In genomic region chr20:50470249-50470858, GRCh38 we compare ENCODE assay signal across 19 cellular contexts. TPM values are rescaled to one million over a fixed set of nuclear protein-coding genes. Genes with fewer than 3 reads are reported as not detected.
DNase-seq lines count a peak whose midpoint lies in the region; ATAC-seq, FAIRE-seq and TF ChIP-seq lines count a peak whose summit lies in the region.
"Had no signal": no experiment of that assay in that cellular context is flagged by ENCODE, and none has a peak within 500 bp of the region (broad histone marks: within the 10 kb centered on the region; RNA-seq: fewer than 3 reads in every experiment).

No MANE protein-coding gene starts in this region.

- no peak overlapping the region for H3K9ac ChIP-seq in HepG2 (ENCODE audit: insufficient read depth, low read depth, low read length)

- no peak for TF ChIP-seq RAD21 in A549 (conservative IDR thresholded peaks at IDR 0.05 in 1 of 2, IDR thresholded peaks at IDR 0.05 in 1 of 2)
- TF ChIP-seq RAD21 in HepG2 (CRISPR knock-in tag; IDR thresholded peaks at IDR 0.05) = no peak

- POLR2A ChIA-PET in A549 (lab: Yijun Ruan, JAX) (no interaction called here), HepG2 (lab: Yijun Ruan, JAX) (interaction anchor here (1.1 to 2.0 kb wide), 6 partner anchors 8 to 317 kb away, joined by 3 to 19 read pairs (median 4); partner anchors contain the start of genes CEBPB and PEDS1)

- H3K4me3 ChIP-seq in A549 (no peak overlapping the region), brain microvascular endothelial cell (ENCODE audit: low read depth, low read length) (no peak overlapping the region), HepG2 (replicated peaks in 1 of 3; ENCODE audit: insufficient read depth in 1 of 3, low read depth in 2 of 3, low read length in 3 of 3) (no peak overlapping the region)
- H3K4me3 ChIP-seq: Peyer's patch had no signal

- ATAC-seq in A549 = no peak
- peak; percentile 42 for ATAC-seq in HepG2

- TF ChIP-seq EP300 in A549 (IDR thresholded peaks at IDR 0.05) (no peak), HepG2 (IDR thresholded peaks at IDR 0.05; ENCODE audit: low read depth in 2 of 2, low read length in 2 of 2) (no peak), HepG2 (CRISPR knock-in tag; IDR thresholded peaks at IDR 0.05; ENCODE audit: borderline replicate concordance) (no peak)

- in situ Hi-C loops in brain microvascular endothelial cell (cut with HindIII; ENCODE audit: low pct_ligation_motif_present, low sequenced_read_pairs) = no loop called here
- in situ Hi-C loops in HepG2 (cut with HindIII; ENCODE audit: extremely low pct_ligation_motif_present, low pct_unique_long_range_greater_than_20kb) = no loop called here

- intact Hi-C loops in HepG2 (cut with micrococcal nuclease; ENCODE audit: unreplicated experiment) = no loop called here

- peak overlapping the region; percentile 7 to 36; a peak in 2 of 6 replicates for H3K27ac ChIP-seq in A549
- H3K27ac ChIP-seq in brain microvascular endothelial cell = no peak overlapping the region
- H3K27ac ChIP-seq in HepG2 (ENCODE audit: extremely low read length, insufficient read depth, low read length) = no peak overlapping the region
- H3K27ac ChIP-seq: neutrophil had no signal

- CTCF ChIA-PET in A549 (lab: Yijun Ruan, JAX) (interaction anchor here (0.8 to 16.2 kb wide), 9 partner anchors 9 to 317 kb away, joined by 3 to 322 read pairs (median 4); partner anchors contain the start of genes CEBPB and PEDS1), HepG2 (lab: Yijun Ruan, JAX; ENCODE audit: low intra/inter-chr PET ratio, low total read pairs) (interaction anchor here (0.7 kb wide), 1 partner anchor 370 kb away, joined by 3 read pairs; no protein-coding TSS in a partner anchor)

- 73% methylated on average over 4 of the region's 4 CpGs for WGBS in A549 (ENCODE audit: missing lambda C conversion rate)
- 12% methylated on average over 4 of the region's 4 CpGs for WGBS in HepG2 (ENCODE audit: low lambda C conversion rate)

- no TSS peak for BruUV-seq in HepG2 (replicated peaks; lab: Mats Ljungman, UMichigan)

- H3K9me3 ChIP-seq in A549 (no peaks in the 10 kb centered on the region), HepG2 (ENCODE audit: low read length) (no peaks in the 10 kb centered on the region)
- H3K9me3 ChIP-seq: neutrophil, Peyer's patch had no signal

- no peak for TF ChIP-seq POLR2A in A549 (IDR thresholded peaks at IDR 0.05; ENCODE audit: low read length)
- TF ChIP-seq POLR2A in HepG2 (IDR thresholded peaks at IDR 0.05; ENCODE audit: insufficient read depth in 1 of 2, low read depth in 2 of 2, low read length in 2 of 2) = no peak

- H3K36me3 ChIP-seq in brain microvascular endothelial cell (replicated peaks) = no peaks in the 10 kb centered on the region
- no peaks in the 10 kb centered on the region for H3K36me3 ChIP-seq in HepG2 (replicated peaks in 1 of 2; ENCODE audit: control insufficient read depth in 1 of 2, insufficient read depth in 2 of 2, low read length in 2 of 2)
- H3K36me3 ChIP-seq: neutrophil, Peyer's patch had no signal

- H4K20me1 ChIP-seq in HepG2 (ENCODE audit: insufficient read depth, low read length) = no peaks in the 10 kb centered on the region

- H3K4me2 ChIP-seq in A549 = no peak overlapping the region
- peak overlapping the region; percentile 9; the same call in 1 of the 2 replicates for H3K4me2 ChIP-seq in HepG2 (ENCODE audit: low read depth, low read length)

- H3K79me2 ChIP-seq in HepG2 (ENCODE audit: insufficient read depth, low read length) = no peaks in the 10 kb centered on the region

- DNase-seq in A549 (ENCODE audit: low read depth in 1 of 2, low spot score in 1 of 2) (no peak), HTR-8/SVneo (ENCODE audit: insufficient read length, low spot score) (no peak), brain microvascular endothelial cell (peak; percentile 48), HepG2 (ENCODE audit: low spot score) (no peak), nucleus accumbens (lab: John Stamatoyannopoulos, UW) (no peak), SK-N-DZ (ENCODE audit: low spot score) (no peak), NCI-H1436 (lab: John Stamatoyannopoulos, UW) (no peak), NCI-H226 (no peak)
- DNase-seq: activated CD4-positive, alpha-beta T cell treated with anti-CD3 and anti-CD28 coated beads, Interleukin-2, amount 10 ng/mL, durations not matched to agents 7 days and 5 days; activated naive CD4-positive, alpha-beta T cell treated with Interleukin-2 at 50 U/mL for 16 hours; CD8-positive, alpha-beta memory T cell; foreskin melanocyte; KG1; Peyer's patch; right cardiac atrium; stimulated activated naive CD8-positive, alpha-beta T cell treated with anti-CD3 and anti-CD28 coated beads, Interleukin-15, amount 100 ng/mL, for 72 hours; trophoblast cell had no signal

- H3K27me3 ChIP-seq in brain microvascular endothelial cell (replicated peaks) (no peaks in the 10 kb centered on the region), HepG2 (ENCODE audit: control insufficient read depth in 1 of 2, insufficient read depth in 2 of 2, low read length in 2 of 2) (no peaks in the 10 kb centered on the region)
- H3K27me3 ChIP-seq: neutrophil, Peyer's patch had no signal

- no peak overlapping the region for H2AFZ ChIP-seq in HepG2 (ENCODE audit: low read length)

- no peak for TF ChIP-seq CTCF in A549 (IDR thresholded peaks at IDR 0.05)
- TF ChIP-seq CTCF in brain microvascular endothelial cell (IDR thresholded peaks at IDR 0.05; ENCODE audit: low read depth, low read length, missing control alignments) = no peak
- peak; percentile 18; the same call in 1 of the 2 replicates for TF ChIP-seq CTCF in HepG2 (CRISPR knock-in tag; IDR thresholded peaks at IDR 0.05)

- FAIRE-seq in A549 (lab: Jason Lieb, UNC) (no peak), HTR-8/SVneo (lab: Jason Lieb, UNC) (peak; percentile 9), HepG2 (lab: Jason Lieb, UNC) (no peak)
- FAIRE-seq: astrocyte had no signal

- H3K4me1 ChIP-seq in A549 (peaks cover 13% of the 10 kb centered on the region), HepG2 (ENCODE audit: insufficient read depth, low read length) (peaks cover 53% of the 10 kb centered on the region)

TF ChIP-seq in A549, 52 proteins besides CTCF, POLR2A, EP300 and RAD21:
- no peak for TF ChIP-seq NPAS2 (CRISPR knock-in tag; IDR thresholded peaks at IDR 0.05; ENCODE audit: borderline replicate concordance)
TF ChIP-seq in A549: peak in this region for 0.

TF ChIP-seq in HepG2, 621 proteins besides CTCF, POLR2A, EP300 and RAD21 (continues in another document):
- TF ChIP-seq, protein P1, sequence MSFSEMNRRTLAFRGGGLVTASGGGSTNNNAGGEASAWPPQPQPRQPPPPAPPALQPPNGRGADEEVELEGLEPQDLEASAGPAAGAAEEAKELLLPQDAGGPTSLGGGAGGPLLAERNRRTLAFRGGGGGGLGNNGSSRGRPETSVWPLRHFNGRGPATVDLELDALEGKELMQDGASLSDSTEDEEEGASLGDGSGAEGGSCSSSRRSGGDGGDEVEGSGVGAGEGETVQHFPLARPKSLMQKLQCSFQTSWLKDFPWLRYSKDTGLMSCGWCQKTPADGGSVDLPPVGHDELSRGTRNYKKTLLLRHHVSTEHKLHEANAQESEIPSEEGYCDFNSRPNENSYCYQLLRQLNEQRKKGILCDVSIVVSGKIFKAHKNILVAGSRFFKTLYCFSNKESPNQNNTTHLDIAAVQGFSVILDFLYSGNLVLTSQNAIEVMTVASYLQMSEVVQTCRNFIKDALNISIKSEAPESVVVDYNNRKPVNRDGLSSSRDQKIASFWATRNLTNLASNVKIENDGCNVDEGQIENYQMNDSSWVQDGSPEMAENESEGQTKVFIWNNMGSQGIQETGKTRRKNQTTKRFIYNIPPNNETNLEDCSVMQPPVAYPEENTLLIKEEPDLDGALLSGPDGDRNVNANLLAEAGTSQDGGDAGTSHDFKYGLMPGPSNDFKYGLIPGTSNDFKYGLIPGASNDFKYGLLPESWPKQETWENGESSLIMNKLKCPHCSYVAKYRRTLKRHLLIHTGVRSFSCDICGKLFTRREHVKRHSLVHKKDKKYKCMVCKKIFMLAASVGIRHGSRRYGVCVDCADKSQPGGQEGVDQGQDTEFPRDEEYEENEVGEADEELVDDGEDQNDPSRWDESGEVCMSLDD (CRISPR knock-in tag; IDR thresholded peaks at IDR 0.05; ENCODE audit: borderline replicate concordance) = peak; percentile 43; the same call in 1 of the 2 replicates
- TF ChIP-seq NR2F6 (IDR thresholded peaks at IDR 0.05) (no peak), NR2F6 (CRISPR knock-in tag; IDR thresholded peaks at IDR 0.05) (0 out of 2 replicates have a peak, but pooled peaks have one; percentile 8)

RNA-seq across cellular contexts. Expression of gene PTPN1, which starts 39.8 kb away (rescaled TPM):
- polyA plus RNA-seq in A549 (2011; rRNA removed) (21.8 and 23.2 TPM in 2 replicates), A549 (2017; fragmentation: RNase III; extraction: RNeasy Plus Mini Kit Qiagen cat#74134 plus additional on column Dnase treatment) (24.3 to 26.7 TPM (median 25.6 TPM) in 3 replicates), HepG2 (2011; rRNA removed) (16.8 and 17.7 TPM in 2 replicates)
- 17.7 and 21.9 TPM in 2 replicates for polyA plus RNA-seq in A549 (2012; cell fraction: cytosol; rRNA removed)
- polyA plus RNA-seq in A549 (2012; cell fraction: nucleus; rRNA removed) = 22.1 and 27.5 TPM in 2 replicates
- 15.7 and 16.0 TPM in 2 replicates for polyA minus RNA-seq in A549 (2011; rRNA and poly(A)+ RNA removed)
- 33.3 and 37.2 TPM in 2 replicates for total RNA-seq in HepG2 (2016; rRNA removed; fragmentation: Illumina TruSeq; extraction: Trizol)
- 4.1 and 4.3 TPM in 2 replicates for total RNA-seq in HepG2 (2016; cell fraction: cytosol; rRNA removed; fragmentation: Illumina TruSeq; extraction: Trizol; ENCODE audit: low read depth)
- total RNA-seq in HepG2 (2016; cell fraction: insoluble cytoplasmic fraction; rRNA removed; fragmentation: Illumina TruSeq; extraction: Trizol) = 31.0 and 34.8 TPM in 2 replicates
- 16.1 and 17.5 TPM in 2 replicates for total RNA-seq in HepG2 (2016; cell fraction: membrane; rRNA removed; fragmentation: Illumina TruSeq; extraction: Trizol)
- total RNA-seq in HepG2 (2016; cell fraction: nucleus; rRNA removed; fragmentation: Illumina TruSeq; extraction: Trizol) = 22.9 and 26.4 TPM in 2 replicates
- 14.7 and 18.4 TPM in 2 replicates for polyA plus RNA-seq in HepG2 (2011; cell fraction: cytosol; rRNA removed)
- 21.4 and 23.7 TPM in 2 replicates for polyA plus RNA-seq in HepG2 (2011; cell fraction: nucleus; rRNA removed)
- 20.9 and 24.3 TPM in 2 replicates for polyA plus RNA-seq in HepG2 (2012)
- 2.4 and 2.5 TPM in 2 replicates for polyA plus RNA-seq in HepG2 (2016; cell fraction: cytosol; fragmentation: Illumina TruSeq; extraction: Trizol; ENCODE audit: low read depth)
- 33.0 and 39.3 TPM in 2 replicates for polyA plus RNA-seq in HepG2 (2016; cell fraction: insoluble cytoplasmic fraction; fragmentation: Illumina TruSeq; extraction: Trizol; ENCODE audit: low read depth)
- polyA plus RNA-seq in HepG2 (2016; cell fraction: membrane; fragmentation: Illumina TruSeq; extraction: Trizol; ENCODE audit: low read depth) = 9.4 and 10.0 TPM in 2 replicates
- polyA plus RNA-seq in HepG2 (2016; cell fraction: nucleus; fragmentation: Illumina TruSeq; extraction: Trizol; ENCODE audit: insufficient read depth, low read depth) = 31.1 and 31.8 TPM in 2 replicates
- 27.4 and 30.1 TPM in 2 replicates for polyA minus RNA-seq in HepG2 (2011; rRNA and poly(A)+ RNA removed; ENCODE audit: low replicate concordance)
- polyA minus RNA-seq in HepG2 (2011; cell fraction: cytosol; rRNA and poly(A)+ RNA removed) = 12.4 and 15.0 TPM in 2 replicates
- 23.0 and 24.9 TPM in 2 replicates for polyA minus RNA-seq in HepG2 (2011; cell fraction: nucleus; rRNA and poly(A)+ RNA removed)
- 45.0 and 50.5 TPM in 2 replicates for polyA plus RNA-seq in SK-N-DZ (2014; cell fraction: cytosol; rRNA removed)
- polyA plus RNA-seq in SK-N-DZ (2014; cell fraction: nucleus; rRNA removed) = 22.1 and 30.4 TPM in 2 replicates

Comparison
In these comparisons a context has a peak if more than half of its experiments do, and no peak if none do; other contexts are left out.
1. H3K27ac ChIP-seq: peak in A549 (2 of 2); none in brain microvascular endothelial cell (single experiment) and HepG2 (single experiment).
2. Of the 38 proteins assayed by ChIP-seq in both HepG2 and A549: peak only in HepG2: CTCF; only in A549: none; in both: none; in neither: 37.